In the genomic region with DNA sequence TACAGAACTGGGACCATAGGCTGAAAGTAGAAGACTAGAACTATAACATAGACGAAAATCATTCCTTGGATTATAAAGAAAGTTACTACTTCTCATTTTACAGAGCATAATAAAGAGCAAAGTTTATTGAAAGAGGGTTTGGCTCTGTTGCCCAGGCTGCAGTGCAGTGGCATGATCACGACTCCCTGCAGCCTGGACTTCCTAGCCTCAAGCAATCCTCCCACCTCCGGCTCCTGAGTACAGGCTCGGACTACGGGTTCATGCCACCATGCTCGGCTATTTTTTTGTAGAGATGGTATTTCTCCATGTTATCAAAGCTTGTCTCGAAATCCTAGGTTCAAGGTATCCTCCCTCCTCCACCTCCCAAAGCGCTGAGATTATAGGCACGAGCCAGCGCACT, we compare ENCODE assay signal across 1 cellular context.
TF ChIP-seq lines count a peak whose summit lies in the region.

No MANE protein-coding gene starts in this region.

TF ChIP-seq in GM23338, 12 proteins besides CTCF, POLR2A, EP300 and RAD21 (continued from another document):
- TF ChIP-seq, protein P1, sequence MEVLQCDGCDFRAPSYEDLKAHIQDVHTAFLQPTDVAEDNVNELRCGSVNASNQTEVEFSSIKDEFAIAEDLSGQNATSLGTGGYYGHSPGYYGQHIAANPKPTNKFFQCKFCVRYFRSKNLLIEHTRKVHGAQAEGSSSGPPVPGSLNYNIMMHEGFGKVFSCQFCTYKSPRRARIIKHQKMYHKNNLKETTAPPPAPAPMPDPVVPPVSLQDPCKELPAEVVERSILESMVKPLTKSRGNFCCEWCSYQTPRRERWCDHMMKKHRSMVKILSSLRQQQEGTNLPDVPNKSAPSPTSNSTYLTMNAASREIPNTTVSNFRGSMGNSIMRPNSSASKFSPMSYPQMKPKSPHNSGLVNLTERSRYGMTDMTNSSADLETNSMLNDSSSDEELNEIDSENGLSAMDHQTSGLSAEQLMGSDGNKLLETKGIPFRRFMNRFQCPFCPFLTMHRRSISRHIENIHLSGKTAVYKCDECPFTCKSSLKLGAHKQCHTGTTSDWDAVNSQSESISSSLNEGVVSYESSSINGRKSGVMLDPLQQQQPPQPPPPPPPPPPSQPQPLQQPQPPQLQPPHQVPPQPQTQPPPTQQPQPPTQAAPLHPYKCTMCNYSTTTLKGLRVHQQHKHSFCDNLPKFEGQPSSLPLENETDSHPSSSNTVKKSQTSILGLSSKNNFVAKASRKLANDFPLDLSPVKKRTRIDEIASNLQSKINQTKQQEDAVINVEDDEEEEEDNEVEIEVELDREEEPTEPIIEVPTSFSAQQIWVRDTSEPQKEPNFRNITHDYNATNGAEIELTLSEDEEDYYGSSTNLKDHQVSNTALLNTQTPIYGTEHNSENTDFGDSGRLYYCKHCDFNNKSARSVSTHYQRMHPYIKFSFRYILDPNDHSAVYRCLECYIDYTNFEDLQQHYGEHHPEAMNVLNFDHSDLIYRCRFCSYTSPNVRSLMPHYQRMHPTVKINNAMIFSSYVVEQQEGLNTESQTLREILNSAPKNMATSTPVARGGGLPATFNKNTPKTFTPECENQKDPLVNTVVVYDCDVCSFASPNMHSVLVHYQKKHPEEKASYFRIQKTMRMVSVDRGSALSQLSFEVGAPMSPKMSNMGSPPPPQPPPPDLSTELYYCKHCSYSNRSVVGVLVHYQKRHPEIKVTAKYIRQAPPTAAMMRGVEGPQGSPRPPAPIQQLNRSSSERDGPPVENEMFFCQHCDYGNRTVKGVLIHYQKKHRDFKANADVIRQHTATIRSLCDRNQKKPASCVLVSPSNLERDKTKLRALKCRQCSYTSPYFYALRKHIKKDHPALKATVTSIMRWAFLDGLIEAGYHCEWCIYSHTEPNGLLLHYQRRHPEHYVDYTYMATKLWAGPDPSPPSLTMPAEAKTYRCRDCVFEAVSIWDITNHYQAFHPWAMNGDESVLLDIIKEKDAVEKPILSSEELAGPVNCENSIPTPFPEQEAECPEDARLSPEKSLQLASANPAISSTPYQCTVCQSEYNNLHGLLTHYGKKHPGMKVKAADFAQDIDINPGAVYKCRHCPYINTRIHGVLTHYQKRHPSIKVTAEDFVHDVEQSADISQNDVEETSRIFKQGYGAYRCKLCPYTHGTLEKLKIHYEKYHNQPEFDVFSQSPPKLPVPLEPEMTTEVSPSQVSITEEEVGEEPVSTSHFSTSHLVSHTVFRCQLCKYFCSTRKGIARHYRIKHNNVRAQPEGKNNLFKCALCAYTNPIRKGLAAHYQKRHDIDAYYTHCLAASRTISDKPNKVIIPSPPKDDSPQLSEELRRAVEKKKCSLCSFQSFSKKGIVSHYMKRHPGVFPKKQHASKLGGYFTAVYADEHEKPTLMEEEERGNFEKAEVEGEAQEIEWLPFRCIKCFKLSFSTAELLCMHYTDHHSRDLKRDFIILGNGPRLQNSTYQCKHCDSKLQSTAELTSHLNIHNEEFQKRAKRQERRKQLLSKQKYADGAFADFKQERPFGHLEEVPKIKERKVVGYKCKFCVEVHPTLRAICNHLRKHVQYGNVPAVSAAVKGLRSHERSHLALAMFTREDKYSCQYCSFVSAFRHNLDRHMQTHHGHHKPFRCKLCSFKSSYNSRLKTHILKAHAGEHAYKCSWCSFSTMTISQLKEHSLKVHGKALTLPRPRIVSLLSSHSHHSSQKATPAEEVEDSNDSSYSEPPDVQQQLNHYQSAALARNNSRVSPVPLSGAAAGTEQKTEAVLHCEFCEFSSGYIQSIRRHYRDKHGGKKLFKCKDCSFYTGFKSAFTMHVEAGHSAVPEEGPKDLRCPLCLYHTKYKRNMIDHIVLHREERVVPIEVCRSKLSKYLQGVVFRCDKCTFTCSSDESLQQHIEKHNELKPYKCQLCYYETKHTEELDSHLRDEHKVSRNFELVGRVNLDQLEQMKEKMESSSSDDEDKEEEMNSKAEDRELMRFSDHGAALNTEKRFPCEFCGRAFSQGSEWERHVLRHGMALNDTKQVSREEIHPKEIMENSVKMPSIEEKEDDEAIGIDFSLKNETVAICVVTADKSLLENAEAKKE (CRISPR knock-in tag; IDR thresholded peaks at IDR 0.05), result no peak
- TF ChIP-seq ZNF331 (CRISPR knock-in tag; IDR thresholded peaks at IDR 0.05; ENCODE audit: low read depth) (no peak), EZH2phosphoT487 (IDR thresholded peaks at IDR 0.05; ENCODE audit: unreplicated experiment) (no peak), CREB1 (CRISPR knock-in tag; IDR thresholded peaks at IDR 0.05; ENCODE audit: low read depth) (no peak), STAT1 (IDR thresholded peaks at IDR 0.05; ENCODE audit: unreplicated experiment) (no peak), ZNF114 (CRISPR knock-in tag; IDR thresholded peaks at IDR 0.05) (no peak)
TF ChIP-seq in GM23338: peak in this region for 0.
